Comparison of ENCODE assay signal across 23 cellular contexts in genomic region chr2:134293719-134294537, GRCh38. TPM values are rescaled to one million over a fixed set of nuclear protein-coding genes. Genes with fewer than 3 reads are reported as not detected.
A peak's percentile ranks its signal among the peaks of the same experiment; 100 is the strongest.
DNase-seq lines count a peak whose midpoint lies in the region; ATAC-seq and TF ChIP-seq lines count a peak whose summit lies in the region.
"Had no signal": no experiment of that assay in that cellular context is flagged by ENCODE, and none has a peak within 500 bp of the region (broad histone marks: within the 10 kb centered on the region; RNA-seq: fewer than 3 reads in every experiment).

No MANE protein-coding gene starts in this region.

- H3K4me1 ChIP-seq in breast epithelium = no peaks in the 10 kb centered on the region
- H3K4me1 ChIP-seq in OCI-LY1 (ENCODE audit: insufficient read depth, low read length, severe bottlenecking) = peaks cover 90% of the 10 kb centered on the region
- H3K4me1 ChIP-seq in mammary epithelial cell (ENCODE audit: insufficient read depth, low read length) = peaks cover 8% of the 10 kb centered on the region
- peaks cover 31% of the 10 kb centered on the region for H3K4me1 ChIP-seq in suprapubic skin
- H3K4me1 ChIP-seq: HAP-1, prostate gland, testis had no signal

- intact Hi-C loops in breast epithelium (cut with DNase I; ENCODE audit: low total_unique reads) = no loop called here
- intact Hi-C loops in MCF 10A (cut with micrococcal nuclease) = no loop called here
- intact Hi-C loops in mammary epithelial cell (cut with micrococcal nuclease) = no loop called here

- WGBS in mammary epithelial cell (ENCODE audit: low coverage, missing lambda C conversion rate) = 45% methylated on average over 8 of the region's 8 CpGs
- 91% methylated on average over 8 of the region's 8 CpGs for WGBS in suprapubic skin

- in situ Hi-C loops in mammary epithelial cell (cut with MboI; ENCODE audit: low sequenced_read_pairs in 2 of 2) = no loop called here

- peak overlapping the region; percentile 36 for H3K9ac ChIP-seq in OCI-LY1 (ENCODE audit: low read length)
- no peak overlapping the region for H3K9ac ChIP-seq in mammary epithelial cell (ENCODE audit: insufficient read depth, low read length)

- no peaks in the 10 kb centered on the region for H3K9me2 ChIP-seq in OCI-LY1 (ENCODE audit: low read depth, low read length)

- no peak overlapping the region for H3K27ac Mint-ChIP-seq in MCF 10A (ENCODE audit: low read depth, unreplicated experiment)
- H3K27ac Mint-ChIP-seq: activated CD4-positive, alpha-beta T cell treated with anti-CD3 and anti-CD28 coated beads for 36 hours; endodermal cell had no signal

- H2AFZ ChIP-seq in OCI-LY1 (ENCODE audit: low read length) (no peak overlapping the region), mammary epithelial cell (ENCODE audit: low read depth, low read length) (peak overlapping the region; percentile 41)

- TF ChIP-seq EP300 in suprapubic skin (IDR thresholded peaks at IDR 0.05) = no peak

- dilution Hi-C loops in mammary epithelial cell (cut with HindIII; ENCODE audit: low sequenced_read_pairs) = no loop called here

- peak overlapping the region; percentile 67 to 85 for H3K27ac ChIP-seq in breast epithelium
- peak overlapping the region; percentile 97 for H3K27ac ChIP-seq in OCI-LY1 (ENCODE audit: low read depth, low read length, poor library complexity, severe bottlenecking)
- H3K27ac ChIP-seq in mammary epithelial cell (ENCODE audit: insufficient read depth, low read depth, low read length) = no peak overlapping the region
- peak overlapping the region; percentile 16 for H3K27ac ChIP-seq in suprapubic skin
- H3K27ac ChIP-seq in coronary artery = peak overlapping the region in 1 of 2 donors; percentile 3
- H3K27ac ChIP-seq: 22Rv1, prostate gland, testis had no signal

- DNase-seq in breast epithelium (ENCODE audit: low spot score in 2 of 2) = no peak
- DNase-seq in MCF 10A (ENCODE audit: unreplicated experiment) = no peak
- peak; percentile 72 for DNase-seq in mammary epithelial cell
- no peak for DNase-seq in suprapubic skin (ENCODE audit: low spot score in 2 of 2)
- DNase-seq in coronary artery (ENCODE audit: low spot score) = no peak
- DNase-seq: activated CD4-positive, alpha-beta T cell treated with anti-CD3 and anti-CD28 coated beads for 36 hours; activated gamma-delta T cell; aorta; cerebellar nuclear complex; endodermal cell; mesendoderm; NCI-H1417; NCI-H2171; NCI-H748 treated with DMSO at 0.1 percent for 48 hours; stimulated activated CD4-positive, alpha-beta T cell treated with anti-CD3 and anti-CD28 coated beads, Interleukin-4, amount 100 ng/mL, for 4 hours; testis had no signal

- no peaks in the 10 kb centered on the region for H3K27me3 Mint-ChIP-seq in MCF 10A (ENCODE audit: insufficient read depth, unreplicated experiment)
- H3K27me3 Mint-ChIP-seq: activated CD4-positive, alpha-beta T cell treated with anti-CD3 and anti-CD28 coated beads for 36 hours had no signal

- H3K9me3 ChIP-seq in breast epithelium (no peaks in the 10 kb centered on the region), OCI-LY1 (ENCODE audit: low read length) (no peaks in the 10 kb centered on the region), mammary epithelial cell (replicated peaks; ENCODE audit: insufficient read depth, low read length) (no peaks in the 10 kb centered on the region), suprapubic skin (no peaks in the 10 kb centered on the region)
- H3K9me3 ChIP-seq: HAP-1, prostate gland, testis had no signal

- peaks cover 49% of the 10 kb centered on the region for H3K79me2 ChIP-seq in OCI-LY1 (ENCODE audit: insufficient read depth, low read length)
- peaks cover 5% of the 10 kb centered on the region for H3K79me2 ChIP-seq in mammary epithelial cell (ENCODE audit: insufficient read depth, low read length)

- H3K36me3 Mint-ChIP-seq in MCF 10A (ENCODE audit: insufficient read depth, unreplicated experiment) = no peaks in the 10 kb centered on the region

- BruUV-seq in MCF 10A (replicated peaks; lab: Mats Ljungman, UMichigan) (no TSS peak), mammary epithelial cell (replicated peaks; lab: Mats Ljungman, UMichigan) (no TSS peak)

- no peak for TF ChIP-seq POLR2A in breast epithelium (IDR thresholded peaks at IDR 0.05)
- no peak for TF ChIP-seq POLR2A in suprapubic skin (IDR thresholded peaks at IDR 0.05)

- POLR2A ChIA-PET in MCF 10A (lab: Yijun Ruan, JAX) = no interaction called here

- H3K4me2 ChIP-seq in OCI-LY1 (ENCODE audit: low read length) = peak overlapping the region; percentile 63
- peak overlapping the region; percentile 7 for H3K4me2 ChIP-seq in mammary epithelial cell (ENCODE audit: insufficient read depth, low read depth, low read length)
- H3K4me2 ChIP-seq: smooth muscle cell had no signal

- H3K36me3 ChIP-seq in breast epithelium = no peaks in the 10 kb centered on the region
- H3K36me3 ChIP-seq in OCI-LY1 (ENCODE audit: insufficient read depth, low read length) = peaks cover 21% of the 10 kb centered on the region; the same call in 1 of the 2 replicates
- no peaks in the 10 kb centered on the region for H3K36me3 ChIP-seq in mammary epithelial cell (ENCODE audit: insufficient read depth, low read length)
- H3K36me3 ChIP-seq in suprapubic skin = no peaks in the 10 kb centered on the region
- H3K36me3 ChIP-seq: HAP-1, prostate gland had no signal

- H3K27me3 ChIP-seq in breast epithelium (no peaks in the 10 kb centered on the region), OCI-LY1 (ENCODE audit: insufficient read depth, low read length) (no peaks in the 10 kb centered on the region), mammary epithelial cell (ENCODE audit: insufficient read depth, low read length) (no peaks in the 10 kb centered on the region), suprapubic skin (no peaks in the 10 kb centered on the region)
- H3K27me3 ChIP-seq: testis had no signal

- H3K4me3 Mint-ChIP-seq in MCF 10A (ENCODE audit: unreplicated experiment) = no peak overlapping the region
- H3K4me3 Mint-ChIP-seq: activated CD4-positive, alpha-beta T cell treated with anti-CD3 and anti-CD28 coated beads for 36 hours; endodermal cell had no signal

- CTCF ChIA-PET in MCF 10A (lab: Yijun Ruan, JAX) (no interaction called here), mammary epithelial cell (lab: Charles Lee; ENCODE audit: low non-redundant PET) (interaction anchor here (0.8 kb wide), 1 partner anchor 157 kb away, joined by 6 read pairs; no protein-coding TSS in a partner anchor)

- H3K4me1 Mint-ChIP-seq in MCF 10A (ENCODE audit: insufficient read depth, unreplicated experiment) = no peaks in the 10 kb centered on the region

- TF ChIP-seq CTCF in breast epithelium (IDR thresholded peaks at IDR 0.05) (no peak), MCF 10A (IDR thresholded peaks at IDR 0.05; ENCODE audit: unreplicated experiment) (no peak), OCI-LY1 (IDR thresholded peaks at IDR 0.05; ENCODE audit: low read length) (no peak), mammary epithelial cell (conservative IDR thresholded peaks at IDR 0.05 in 1 of 2, IDR thresholded peaks at IDR 0.05 in 1 of 2; ENCODE audit: extremely low read depth in 1 of 2, insufficient read depth in 1 of 2, low read depth in 1 of 2, low read length in 2 of 2) (no peak), suprapubic skin (IDR thresholded peaks at IDR 0.05) (no peak), coronary artery (IDR thresholded peaks at IDR 0.05) (no peak)

- H3K9me3 Mint-ChIP-seq in MCF 10A (ENCODE audit: unreplicated experiment) = no peaks in the 10 kb centered on the region
- H3K9me3 Mint-ChIP-seq: endodermal cell had no signal

- ATAC-seq in GM18517 (IDR thresholded peaks at IDR 0.05; ENCODE audit: unreplicated experiment) (no peak), GM18870 (IDR thresholded peaks at IDR 0.05; ENCODE audit: unreplicated experiment) (no peak)
- ATAC-seq: activated CD4-positive, alpha-beta T cell treated with anti-CD3 and anti-CD28 coated beads for 36 hours had no signal

- peaks cover 3% of the 10 kb centered on the region; the same call in 1 of the 2 replicates for H3F3A ChIP-seq in OCI-LY1 (ENCODE audit: insufficient read depth, low read length)

- H4K20me1 ChIP-seq in OCI-LY1 (ENCODE audit: insufficient read depth, low read length) (no peaks in the 10 kb centered on the region), mammary epithelial cell (ENCODE audit: insufficient read depth, low read length) (no peaks in the 10 kb centered on the region)

- H3K4me3 ChIP-seq in breast epithelium (no peak overlapping the region), OCI-LY1 (ENCODE audit: low read depth, low read length, poor library complexity, severe bottlenecking) (peak overlapping the region; percentile 6), mammary epithelial cell (replicated peaks in 1 of 3; ENCODE audit: insufficient read depth in 1 of 3, low read depth in 2 of 3, low read length in 3 of 3) (no peak overlapping the region), suprapubic skin (no peak overlapping the region), coronary artery (no peak overlapping the region)
- H3K4me3 ChIP-seq: HAP-1, prostate gland, smooth muscle cell, testis had no signal

RNA-seq across cellular contexts. Expression of gene MGAT5, which starts 40.1 kb away (rescaled TPM):
- 10 to 100 TPM; 30.5 to 42.6 (median 34.4) TPM for total RNA-seq in breast epithelium
- total RNA-seq in MCF 10A (2022) = 22.2 and 32.3 TPM in 2 replicates
- total RNA-seq in mammary epithelial cell = 10 to 100 TPM; 43.3 to 63.2 TPM
- polyA plus RNA-seq in mammary epithelial cell = 22.9 TPM
- polyA minus RNA-seq in mammary epithelial cell = 68.7 TPM
- total RNA-seq in suprapubic skin = 10 to 100 TPM; 16.9 to 42.1 (median 32.9) TPM
